24 cellular contexts compared by ENCODE assay signal in genomic region chr19:39926170-39926755, GRCh38. TPM values are rescaled to one million over a fixed set of nuclear protein-coding genes. Genes with fewer than 3 reads are reported as not detected.
DNase-seq lines count a peak whose midpoint lies in the region; ATAC-seq and TF ChIP-seq lines count a peak whose summit lies in the region.
"Had no signal": no experiment of that assay in that cellular context is flagged by ENCODE, and none has a peak within 500 bp of the region (broad histone marks: within the 10 kb centered on the region; RNA-seq: fewer than 3 reads in every experiment).

No MANE protein-coding gene starts in this region.

- no peak overlapping the region for H3K4me3 ChIP-seq in Panc1 (ENCODE audit: low read depth in 2 of 2, low read length in 2 of 2)
- H3K4me3 ChIP-seq in Karpas-422 (ENCODE audit: low read length): no peak overlapping the region
- H3K4me3 ChIP-seq: BLaER1 treated with 17β-estradiol and CSF1 and Interleukin-3, amounts not matched to agents 10 nM and 100 nM; SJSA1 had no signal

- in situ Hi-C loops in Panc1 (cut with HindIII; ENCODE audit: low pct_unique_long_range_greater_than_20kb, low sequenced_read_pairs): loop anchor here (10.0 to 25.0 kb wide), 4 partner anchors 129 to 939 kb away; partner anchors contain the start of genes C19orf47, FBXO17, PLD3 and ZNF780B

- peak overlapping the region; percentile 17 for H3K27ac Mint-ChIP-seq in activated naive CD4-positive, alpha-beta T cell treated with anti-CD3 and anti-CD28 coated beads, Interleukin-2, amount 50 U/mL, for 24 hours
- H3K27ac Mint-ChIP-seq in stimulated activated naive B cell treated with anti-CD40 and anti-IgM and Interleukin-4, amounts not matched to agents 10 μg/mL and 1 μg/mL and 100 μg/mL, for 72 hours: peak overlapping the region; percentile 45
- H3K27ac Mint-ChIP-seq: CD8-positive, alpha-beta T cell had no signal

- CTCF ChIA-PET in Panc1 (lab: Charles Lee): interaction anchor here (0.6 to 2.8 kb wide), 9 partner anchors 11 to 1394 kb away, joined by 3 to 16 read pairs (median 6); partner anchors contain the start of genes FBL and PSMC4

- H3K4me3 Mint-ChIP-seq in activated naive CD4-positive, alpha-beta T cell treated with anti-CD3 and anti-CD28 coated beads, Interleukin-2, amount 50 U/mL, for 24 hours: no peak overlapping the region
- no peak overlapping the region for H3K4me3 Mint-ChIP-seq in stimulated activated naive B cell treated with anti-CD40 and anti-IgM and Interleukin-4, amounts not matched to agents 10 μg/mL and 1 μg/mL and 100 μg/mL, for 72 hours
- H3K4me3 Mint-ChIP-seq: CD8-positive, alpha-beta T cell had no signal

- intact Hi-C loops in Panc1 (cut with micrococcal nuclease; ENCODE audit: unreplicated experiment): no loop called here

- BruUV-seq in Panc1 (replicated peaks; lab: Mats Ljungman, UMichigan): no TSS peak

- H3K4me1 ChIP-seq in Panc1 (ENCODE audit: control insufficient read depth, insufficient read depth, low read length): no peaks in the 10 kb centered on the region
- H3K4me1 ChIP-seq in Karpas-422 (ENCODE audit: low read length): no peaks in the 10 kb centered on the region
- H3K4me1 ChIP-seq: SJSA1 had no signal

- H3K79me2 ChIP-seq in Karpas-422 (ENCODE audit: low read length): no peaks in the 10 kb centered on the region

- H3K9me3 ChIP-seq in Panc1 (ENCODE audit: control insufficient read depth, insufficient read depth, low read depth, low read length) (no peaks in the 10 kb centered on the region), Karpas-422 (ENCODE audit: low read length) (no peaks in the 10 kb centered on the region)
- H3K9me3 ChIP-seq: SJSA1 had no signal

- H2AFZ ChIP-seq in Karpas-422 (ENCODE audit: low read length): no peak overlapping the region

- ATAC-seq in Panc1 (peak; percentile 4; the same call in 1 of the 2 replicates), HG02759 (IDR thresholded peaks at IDR 0.05; ENCODE audit: unreplicated experiment) (no peak)
- no peak for ATAC-seq in stimulated activated naive B cell treated with anti-CD40 and anti-IgM and Interleukin-4, amounts not matched to agents 10 μg/mL and 1 μg/mL and 100 μg/mL, for 72 hours (replicated peaks)
- ATAC-seq: CD8-positive, alpha-beta T cell; HCT116; HepG2 had no signal

- H3K27ac ChIP-seq in Panc1 (ENCODE audit: low read length) (no peak overlapping the region), Karpas-422 (ENCODE audit: low read length) (no peak overlapping the region)
- H3K27ac ChIP-seq: BLaER1 treated with 17β-estradiol and CSF1 and Interleukin-3, amounts not matched to agents 10 nM and 100 nM; SJSA1 had no signal

- no peaks in the 10 kb centered on the region for H3K9me3 Mint-ChIP-seq in activated naive CD4-positive, alpha-beta T cell treated with anti-CD3 and anti-CD28 coated beads, Interleukin-2, amount 50 U/mL, for 24 hours
- H3K9me3 Mint-ChIP-seq in stimulated activated naive B cell treated with anti-CD40 and anti-IgM and Interleukin-4, amounts not matched to agents 10 μg/mL and 1 μg/mL and 100 μg/mL, for 72 hours: peaks cover 0 to 2% of the 10 kb centered on the region in 2 donors
- H3K9me3 Mint-ChIP-seq: CD8-positive, alpha-beta T cell had no signal

- peaks cover 6% of the 10 kb centered on the region; the same call in 1 of the 2 replicates for H3K27me3 ChIP-seq in Panc1 (ENCODE audit: control insufficient read depth, insufficient read depth, low read length)
- H3K27me3 ChIP-seq in Karpas-422 (ENCODE audit: low read length): no peaks in the 10 kb centered on the region
- H3K27me3 ChIP-seq: BLaER1 treated with 17β-estradiol and CSF1 and Interleukin-3, amounts not matched to agents 10 nM and 100 nM; SJSA1 had no signal

- H3K36me3 Mint-ChIP-seq in activated naive CD4-positive, alpha-beta T cell treated with anti-CD3 and anti-CD28 coated beads, Interleukin-2, amount 50 U/mL, for 24 hours: peaks cover 3% of the 10 kb centered on the region
- peaks cover 0 to 8% of the 10 kb centered on the region in 2 donors for H3K36me3 Mint-ChIP-seq in stimulated activated naive B cell treated with anti-CD40 and anti-IgM and Interleukin-4, amounts not matched to agents 10 μg/mL and 1 μg/mL and 100 μg/mL, for 72 hours

- no peak for DNase-seq in activated naive CD4-positive, alpha-beta T cell treated with Interleukin-2 at 50 U/mL for 16 hours
- DNase-seq in Panc1 (ENCODE audit: low read depth, low spot score): no peak
- peak; percentile 25 for DNase-seq in islet precursor cell
- DNase-seq in stimulated activated naive B cell treated with anti-CD40 and anti-IgM and Interleukin-4, amounts not matched to agents 10 μg/mL and 1 μg/mL and 100 μg/mL, for 72 hours: no peak
- DNase-seq in Karpas-422: no peak
- DNase-seq in SIG-M5 (lab: John Stamatoyannopoulos, UW): no peak
- DNase-seq: Calu3, GOT3, KG1, MV-4-11, NCI-H1417, NCI-H187, NCI-H2107, NCI-H2227 treated with DMSO at 0.1 percent for 48 hours, NCI-H510A treated with DMSO at 0.1 percent for 48 hours, NCI-H774, OCI-M1 had no signal

- no peaks in the 10 kb centered on the region for H3K9me2 ChIP-seq in Karpas-422 (replicated peaks; ENCODE audit: insufficient read depth, low read length)

- H3K36me3 ChIP-seq in Panc1 (ENCODE audit: control insufficient read depth, insufficient read depth, low read length) (no peaks in the 10 kb centered on the region), Karpas-422 (ENCODE audit: insufficient read depth, low read length) (no peaks in the 10 kb centered on the region)
- H3K36me3 ChIP-seq: SJSA1 had no signal

- no peak overlapping the region for H3K9ac ChIP-seq in Karpas-422 (ENCODE audit: low read length)
- H3K9ac ChIP-seq: BLaER1 treated with 17β-estradiol and CSF1 and Interleukin-3, amounts not matched to agents 10 nM and 100 nM had no signal

- H3K4me2 ChIP-seq in Karpas-422 (ENCODE audit: low read depth, low read length, poor library complexity, severe bottlenecking): no peak overlapping the region

- no peaks in the 10 kb centered on the region for H4K20me1 ChIP-seq in Karpas-422 (ENCODE audit: insufficient read depth, low read depth, low read length)
- H4K20me1 ChIP-seq: BLaER1 treated with 17β-estradiol and CSF1 and Interleukin-3, amounts not matched to agents 10 nM and 100 nM had no signal

- H3K4me1 Mint-ChIP-seq in activated naive CD4-positive, alpha-beta T cell treated with anti-CD3 and anti-CD28 coated beads, Interleukin-2, amount 50 U/mL, for 24 hours: peaks cover 25% of the 10 kb centered on the region
- H3K4me1 Mint-ChIP-seq in stimulated activated naive B cell treated with anti-CD40 and anti-IgM and Interleukin-4, amounts not matched to agents 10 μg/mL and 1 μg/mL and 100 μg/mL, for 72 hours: peaks cover 3 to 16% of the 10 kb centered on the region in 2 donors

- no peak for TF ChIP-seq CTCF in Panc1 (IDR thresholded peaks at IDR 0.05)

- POLR2A ChIA-PET in Panc1 (lab: Charles Lee): interaction anchor here (0.6 to 1.8 kb wide), 7 partner anchors 10 to 1127 kb away, joined by 3 to 9 read pairs (median 4); partner anchors contain the start of gene PSMC4

- H3K27me3 Mint-ChIP-seq in activated naive CD4-positive, alpha-beta T cell treated with anti-CD3 and anti-CD28 coated beads, Interleukin-2, amount 50 U/mL, for 24 hours: no peaks in the 10 kb centered on the region
- H3K27me3 Mint-ChIP-seq in stimulated activated naive B cell treated with anti-CD40 and anti-IgM and Interleukin-4, amounts not matched to agents 10 μg/mL and 1 μg/mL and 100 μg/mL, for 72 hours: peaks cover 4 to 5% of the 10 kb centered on the region in 2 donors

RNA-seq across cellular contexts. Expression of gene FCGBP, which starts 8.2 kb away (rescaled TPM):
- 6.4 TPM for total RNA-seq in Panc1 (2021; ENCODE audit: unreplicated experiment)
- 6.9 TPM for polyA plus RNA-seq in Panc1 (2012; ENCODE audit: insufficient read length)
- total RNA-seq in Karpas-422 (2014; rRNA removed; shearing (Covaris generic); ENCODE audit: low replicate concordance): 0.32 TPM in 1 of 2 replicates, not detected in the other

RNA-seq across cellular contexts. Expression of gene PSMC4, which starts 44.7 kb away (rescaled TPM):
- 2,386 TPM for total RNA-seq in Panc1 (2021; ENCODE audit: unreplicated experiment)
- polyA plus RNA-seq in Panc1 (2012; ENCODE audit: insufficient read length): 3,964 TPM
- total RNA-seq in Karpas-422 (2014; rRNA removed; shearing (Covaris generic); ENCODE audit: low replicate concordance): 99.7 and 123 TPM in 2 replicates

Comparison
In these comparisons a context has a peak if more than half of its experiments do, and no peak if none do; other contexts are left out.
1. RNA of gene PSMC4, which starts 44.7 kb away (total RNA-seq): 2,386 TPM in Panc1 (single experiment); 99.7 to 123 TPM in Karpas-422; every median in the first group is over 10 times any median in the second.